29 cellular contexts compared by ENCODE assay signal in the genomic region with DNA sequence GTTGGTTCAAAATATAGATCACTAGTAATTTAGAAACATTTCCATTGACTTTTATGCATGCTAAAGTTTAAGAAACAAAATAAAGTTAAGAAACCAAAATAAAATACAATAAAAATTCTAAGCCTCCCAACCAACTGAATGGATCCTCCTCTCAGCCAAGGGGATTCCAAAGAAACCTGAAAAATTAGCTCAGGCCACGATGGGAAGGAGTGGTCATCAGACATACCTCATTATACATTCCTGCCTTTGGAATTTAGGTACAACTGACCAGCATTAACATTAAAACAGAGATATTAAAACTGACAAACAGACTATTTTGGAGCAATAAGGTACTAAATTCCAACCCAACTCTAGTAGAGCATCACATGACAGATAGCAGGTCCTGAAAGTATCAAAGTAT.
"Had no signal": no experiment of that assay in that cellular context is flagged by ENCODE, and none has a peak within 500 bp of the region (broad histone marks: within the 10 kb centered on the region; RNA-seq: fewer than 3 reads in every experiment).

No MANE protein-coding gene starts in this region.

- H3K9me3 ChIP-seq: colonic mucosa, gastrocnemius medialis had no signal

- H3K9me3 Mint-ChIP-seq: dendritic cell treated with granulocyte-macrophage colony-stimulating factor and Interleukin-4, amounts not matched to agents 40 ng/mL and 50 ng/mL, for 4 days had no signal

- H3K4me3 ChIP-seq: colonic mucosa, coronary artery, dorsolateral prefrontal cortex, esophagus muscularis mucosa, esophagus squamous epithelium, gastrocnemius medialis, gastroesophageal sphincter, heart left ventricle, heart right ventricle had no signal

- DNase-seq: colonic mucosa; cortex of kidney; dermis blood vessel endothelial cell; dorsolateral prefrontal cortex; effector CD4-positive, alpha-beta T cell; effector CD8-positive, alpha-beta T cell; effector memory CD4-positive, alpha-beta T cell; effector memory CD8-positive, alpha-beta T cell; endodermal cell; erythroblast; esophagus squamous epithelium; foreskin fibroblast; foreskin keratinocyte; foreskin melanocyte; gastrocnemius medialis; glutamatergic neuron; head of caudate nucleus; heart left ventricle; heart right ventricle had no signal

- H3K27me3 Mint-ChIP-seq: dendritic cell treated with granulocyte-macrophage colony-stimulating factor and Interleukin-4, amounts not matched to agents 40 ng/mL and 50 ng/mL, for 4 days; effector memory CD8-positive, alpha-beta T cell had no signal

- H3K27ac Mint-ChIP-seq: dendritic cell treated with granulocyte-macrophage colony-stimulating factor and Interleukin-4, amounts not matched to agents 40 ng/mL and 50 ng/mL, for 4 days; effector memory CD8-positive, alpha-beta T cell; endodermal cell had no signal

- FAIRE-seq: colon, endometrium, endothelial cell of umbilical vein, frontal cortex had no signal

- H3K4me1 ChIP-seq: colonic mucosa, esophagus muscularis mucosa, esophagus squamous epithelium, foreskin keratinocyte, gastrocnemius medialis, gastroesophageal sphincter, heart left ventricle, heart right ventricle had no signal

- H3K27me3 ChIP-seq: colonic mucosa, esophagus muscularis mucosa, esophagus squamous epithelium, foreskin keratinocyte, gastrocnemius medialis, gastroesophageal sphincter, heart right ventricle had no signal

- ATAC-seq: effector memory CD8-positive, alpha-beta T cell; esophagus mucosa; foreskin keratinocyte; gastrocnemius medialis; gastroesophageal sphincter; heart left ventricle; heart right ventricle had no signal

- H3K4me3 Mint-ChIP-seq: dendritic cell treated with granulocyte-macrophage colony-stimulating factor and Interleukin-4, amounts not matched to agents 40 ng/mL and 50 ng/mL, for 4 days; effector memory CD8-positive, alpha-beta T cell; endodermal cell had no signal

- H3K36me3 ChIP-seq: colonic mucosa, esophagus muscularis mucosa, esophagus squamous epithelium, gastrocnemius medialis, gastroesophageal sphincter, heart left ventricle, heart right ventricle had no signal

- H3K27ac ChIP-seq: colonic mucosa, coronary artery, dorsolateral prefrontal cortex, epithelial cell of prostate, esophagus muscularis mucosa, esophagus squamous epithelium, foreskin keratinocyte, gastrocnemius medialis, gastroesophageal sphincter, heart left ventricle, heart right ventricle had no signal
